ENCODE assay signal across 20 cellular contexts in genomic region chr11:5591613-5592012, GRCh38. TPM values are rescaled to one million over a fixed set of nuclear protein-coding genes. Genes with fewer than 3 reads are reported as not detected.
"Had no signal": no experiment of that assay in that cellular context is flagged by ENCODE, and none has a peak within 500 bp of the region (broad histone marks: within the 10 kb centered on the region; RNA-seq: fewer than 3 reads in every experiment).

No MANE protein-coding gene starts in this region.

- H3K9me3 ChIP-seq: adrenal gland, suprapubic skin had no signal

- H3K27me3 ChIP-seq: adrenal gland, suprapubic skin had no signal

- H3K27ac Mint-ChIP-seq: activated naive CD4-positive, alpha-beta T cell treated with anti-CD3 and anti-CD28 coated beads, Interleukin-2, amount 10 ng/mL, durations not matched to agents 7 days and 5 days; endodermal cell; natural killer cell treated with Interleukin-12 subunit alpha and Interleukin-12 subunit beta and Interleukin-15 and Interleukin-18, amount 100 ng/mL, for 72 hours; stimulated activated effector memory CD8-positive, alpha-beta T cell treated with anti-CD3 and anti-CD28 coated beads, Interleukin-12 subunit alpha, Interleukin-12 subunit beta, amount 100 ng/mL, for 72 hours had no signal

- H3K36me3 ChIP-seq: adrenal gland, suprapubic skin had no signal

- H3K4me3 ChIP-seq: adrenal gland, dorsolateral prefrontal cortex, suprapubic skin had no signal

- ATAC-seq: esophagus mucosa; left ventricle myocardium superior; natural killer cell treated with Interleukin-12 subunit alpha and Interleukin-12 subunit beta and Interleukin-15 and Interleukin-18, amount 100 ng/mL, for 72 hours; stimulated activated effector memory CD8-positive, alpha-beta T cell treated with anti-CD3 and anti-CD28 coated beads, Interleukin-12 subunit alpha, Interleukin-12 subunit beta, amount 100 ng/mL, for 72 hours had no signal

- H3K4me3 Mint-ChIP-seq: activated naive CD4-positive, alpha-beta T cell treated with anti-CD3 and anti-CD28 coated beads, Interleukin-2, amount 10 ng/mL, durations not matched to agents 7 days and 5 days; endodermal cell; natural killer cell treated with Interleukin-12 subunit alpha and Interleukin-12 subunit beta and Interleukin-15 and Interleukin-18, amount 100 ng/mL, for 72 hours; stimulated activated effector memory CD8-positive, alpha-beta T cell treated with anti-CD3 and anti-CD28 coated beads, Interleukin-12 subunit alpha, Interleukin-12 subunit beta, amount 100 ng/mL, for 72 hours had no signal

- H3K9me3 Mint-ChIP-seq: activated naive CD4-positive, alpha-beta T cell treated with anti-CD3 and anti-CD28 coated beads, Interleukin-2, amount 10 ng/mL, durations not matched to agents 7 days and 5 days; natural killer cell treated with Interleukin-12 subunit alpha and Interleukin-12 subunit beta and Interleukin-15 and Interleukin-18, amount 100 ng/mL, for 72 hours; stimulated activated effector memory CD8-positive, alpha-beta T cell treated with anti-CD3 and anti-CD28 coated beads, Interleukin-12 subunit alpha, Interleukin-12 subunit beta, amount 100 ng/mL, for 72 hours had no signal

- H3K4me1 ChIP-seq: adrenal gland had no signal

- H3K27ac ChIP-seq: adrenal gland, dorsolateral prefrontal cortex, suprapubic skin had no signal

- DNase-seq: activated CD4-positive, alpha-beta T cell treated with anti-CD3 and anti-CD28 coated beads, Interleukin-2, amount 50 U/mL, for 1 hour; activated CD4-positive, CD25-positive, alpha-beta regulatory T cell; activated naive CD4-positive, alpha-beta T cell treated with anti-CD3 and anti-CD28 coated beads, Interleukin-2, amount 10 ng/mL, durations not matched to agents 7 days and 5 days; adrenal gland; dorsolateral prefrontal cortex; endodermal cell; hypothalamus; left ventricle myocardium superior; mesendoderm; nucleus accumbens; posterior cingulate gyrus; T-helper 2 cell had no signal

- H3K36me3 Mint-ChIP-seq: activated naive CD4-positive, alpha-beta T cell treated with anti-CD3 and anti-CD28 coated beads, Interleukin-2, amount 10 ng/mL, durations not matched to agents 7 days and 5 days; natural killer cell treated with Interleukin-12 subunit alpha and Interleukin-12 subunit beta and Interleukin-15 and Interleukin-18, amount 100 ng/mL, for 72 hours; stimulated activated effector memory CD8-positive, alpha-beta T cell treated with anti-CD3 and anti-CD28 coated beads, Interleukin-12 subunit alpha, Interleukin-12 subunit beta, amount 100 ng/mL, for 72 hours had no signal

RNA-seq across cellular contexts. Expression of gene OR52B6, which starts 10.9 kb away (rescaled TPM):
- total RNA-seq: adrenal gland; cardiac septum; endodermal cell; esophagus mucosa; glomerular endothelial cell; kidney epithelial cell; left ventricle myocardium superior; natural killer cell treated with Interleukin-12 subunit alpha and Interleukin-12 subunit beta and Interleukin-15 and Interleukin-18, amount 100 ng/mL, for 72 hours; suprapubic skin; ureter had no signal
- polyA plus RNA-seq: adrenal gland had no signal

RNA-seq across cellular contexts. Expression of gene OR52H1, which starts 43.3 kb away (rescaled TPM):
- total RNA-seq: cardiac septum; endodermal cell; esophagus mucosa; glomerular endothelial cell; left ventricle myocardium superior; natural killer cell treated with Interleukin-12 subunit alpha and Interleukin-12 subunit beta and Interleukin-15 and Interleukin-18, amount 100 ng/mL, for 72 hours had no signal
- polyA plus RNA-seq: adrenal gland had no signal
